In genomic region chr7:96388620-96389383, GRCh38 we compare ENCODE assay signal across 11 cellular contexts.
DNase-seq lines count a peak whose midpoint lies in the region; ATAC-seq and TF ChIP-seq lines count a peak whose summit lies in the region.
"Had no signal": no experiment of that assay in that cellular context is flagged by ENCODE, and none has a peak within 500 bp of the region (broad histone marks: within the 10 kb centered on the region; RNA-seq: fewer than 3 reads in every experiment).

No MANE protein-coding gene starts in this region.

- no peaks in the 10 kb centered on the region for H3K36me3 ChIP-seq in fibroblast of lung (ENCODE audit: control insufficient read depth, insufficient read depth, low read length)

- H3K9ac ChIP-seq in fibroblast of lung (ENCODE audit: insufficient read depth, low read length), result no peak overlapping the region

- peaks cover 10% of the 10 kb centered on the region for H3K4me1 Mint-ChIP-seq in mesothelial cell of epicardium
- H3K4me1 Mint-ChIP-seq in activated CD8-positive, alpha-beta T cell treated with anti-CD3 and anti-CD28 coated beads, Interleukin-2, amount 10 ng/mL, durations not matched to agents 7 days and 5 days (ENCODE audit: low read depth), result no peaks in the 10 kb centered on the region

- no peak overlapping the region for H3K4me3 Mint-ChIP-seq in mesothelial cell of epicardium
- H3K4me3 Mint-ChIP-seq in activated CD8-positive, alpha-beta T cell treated with anti-CD3 and anti-CD28 coated beads, Interleukin-2, amount 10 ng/mL, durations not matched to agents 7 days and 5 days, result no peak overlapping the region
- H3K4me3 Mint-ChIP-seq: T-helper 17 cell had no signal

- H3K27ac Mint-ChIP-seq in mesothelial cell of epicardium, result peak overlapping the region; percentile 83
- no peak overlapping the region for H3K27ac Mint-ChIP-seq in activated CD8-positive, alpha-beta T cell treated with anti-CD3 and anti-CD28 coated beads, Interleukin-2, amount 10 ng/mL, durations not matched to agents 7 days and 5 days
- H3K27ac Mint-ChIP-seq: T-helper 17 cell had no signal

- H3K36me3 Mint-ChIP-seq in mesothelial cell of epicardium, result no peaks in the 10 kb centered on the region
- H3K36me3 Mint-ChIP-seq in activated CD8-positive, alpha-beta T cell treated with anti-CD3 and anti-CD28 coated beads, Interleukin-2, amount 10 ng/mL, durations not matched to agents 7 days and 5 days (ENCODE audit: low read depth), result no peaks in the 10 kb centered on the region

- ATAC-seq in activated CD8-positive, alpha-beta T cell treated with anti-CD3 and anti-CD28 coated beads, Interleukin-2, amount 10 ng/mL, durations not matched to agents 7 days and 5 days, result no peak
- ATAC-seq in GM18861 (IDR thresholded peaks at IDR 0.05; ENCODE audit: unreplicated experiment), result no peak
- ATAC-seq: T-helper 17 cell had no signal

- H3K27ac ChIP-seq in RWPE1 (no peak overlapping the region), fibroblast of lung (ENCODE audit: insufficient read depth, low read length) (peak overlapping the region; percentile 61)

- no peaks in the 10 kb centered on the region for H3K27me3 Mint-ChIP-seq in mesothelial cell of epicardium (ENCODE audit: low read depth)
- peaks cover 12% of the 10 kb centered on the region for H3K27me3 Mint-ChIP-seq in activated CD8-positive, alpha-beta T cell treated with anti-CD3 and anti-CD28 coated beads, Interleukin-2, amount 10 ng/mL, durations not matched to agents 7 days and 5 days (ENCODE audit: low read depth)

- CTCF ChIA-PET in RWPE1 (lab: Yijun Ruan, JAX), result interaction anchor here (0.6 kb wide), 1 partner anchor 297 kb away, joined by 4 read pairs; no protein-coding TSS in a partner anchor
- CTCF ChIA-PET in activated CD8-positive, alpha-beta T cell treated with anti-CD3 and anti-CD28 coated beads, Interleukin-2, amount 10 ng/mL, durations not matched to agents 7 days and 5 days (lab: Charles Lee), result no interaction called here

- peak overlapping the region; percentile 1 for H3K4me2 ChIP-seq in fibroblast of lung (ENCODE audit: extremely low read depth, insufficient read depth, low read length)

- H4K20me1 ChIP-seq in fibroblast of lung (ENCODE audit: control insufficient read depth, extremely low read depth, insufficient read depth, low read length), result no peaks in the 10 kb centered on the region

- peak overlapping the region; percentile 60 for H2AFZ ChIP-seq in fibroblast of lung (ENCODE audit: low read length)

- H3K79me2 ChIP-seq in fibroblast of lung (ENCODE audit: control insufficient read depth, insufficient read depth, low read length), result no peaks in the 10 kb centered on the region

- no peaks in the 10 kb centered on the region for H3K27me3 ChIP-seq in fibroblast of lung (ENCODE audit: control insufficient read depth, insufficient read depth, low read length)

- DNase-seq in AG09309 (ENCODE audit: low read depth), result peak; percentile 28
- peak; percentile 30 for DNase-seq in RWPE1 (ENCODE audit: low spot score)
- peak; percentile 67 to 87 for DNase-seq in fibroblast of lung (ENCODE audit: low read depth in 2 of 2)
- DNase-seq in mesothelial cell of epicardium (ENCODE audit: low spot score in 2 of 2, unreplicated experiment in 2 of 2), result no peak
- no peak for DNase-seq in DMS79 (lab: John Stamatoyannopoulos, UW)
- DNase-seq in activated CD8-positive, alpha-beta T cell treated with anti-CD3 and anti-CD28 coated beads, Interleukin-2, amount 10 ng/mL, durations not matched to agents 7 days and 5 days, result no peak
- no peak for DNase-seq in NCI-H146 treated with DMSO at 0.1 percent for 48 hours (lab: John Stamatoyannopoulos, UW; ENCODE audit: unreplicated experiment)
- DNase-seq: head of caudate nucleus, NCI-H1436 treated with DMSO at 0.1 percent for 48 hours, T-helper 17 cell had no signal

- POLR2A ChIA-PET in RWPE1 (lab: Yijun Ruan, JAX; ENCODE audit: low non-redundant PET), result no interaction called here
- POLR2A ChIA-PET in activated CD8-positive, alpha-beta T cell treated with anti-CD3 and anti-CD28 coated beads, Interleukin-2, amount 10 ng/mL, durations not matched to agents 7 days and 5 days (lab: Charles Lee), result no interaction called here

- peaks cover 3% of the 10 kb centered on the region for H3K4me1 ChIP-seq in fibroblast of lung (ENCODE audit: control insufficient read depth, extremely low read depth, insufficient read depth, low read length)

- no peaks in the 10 kb centered on the region for H3K9me3 ChIP-seq in fibroblast of lung (ENCODE audit: control insufficient read depth, insufficient read depth, low read depth, low read length)

- peaks cover 7% of the 10 kb centered on the region for H3K9me3 Mint-ChIP-seq in mesothelial cell of epicardium
- no peaks in the 10 kb centered on the region for H3K9me3 Mint-ChIP-seq in activated CD8-positive, alpha-beta T cell treated with anti-CD3 and anti-CD28 coated beads, Interleukin-2, amount 10 ng/mL, durations not matched to agents 7 days and 5 days (ENCODE audit: insufficient read depth)

- no peak for TF ChIP-seq CTCF in AG09309 (IDR thresholded peaks at IDR 0.05; ENCODE audit: control insufficient read depth, insufficient read depth, low read depth, low read length, missing control alignments)
- no peak for TF ChIP-seq CTCF in RWPE1 (conservative IDR thresholded peaks at IDR 0.05; ENCODE audit: low read depth)
- no peak for TF ChIP-seq CTCF in fibroblast of lung (conservative IDR thresholded peaks at IDR 0.05 in 1 of 2, IDR thresholded peaks at IDR 0.05 in 1 of 2; ENCODE audit: low read depth in 1 of 2, low read length in 2 of 2)
- no peak for TF ChIP-seq CTCF in mesothelial cell of epicardium (IDR thresholded peaks at IDR 0.05; ENCODE audit: unreplicated experiment)

- H3K4me3 ChIP-seq in AG09309 (ENCODE audit: control insufficient read depth, low read depth, low read length) (no peak overlapping the region), fibroblast of lung (replicated peaks in 1 of 4; ENCODE audit: control extremely low read depth in 1 of 4, insufficient read depth in 1 of 4, low read depth in 3 of 4, low read length in 4 of 4) (no peak overlapping the region)

Comparison
In these comparisons a context has a peak if more than half of its experiments do, and no peak if none do; other contexts are left out.
1. DNase-seq: peak in AG09309 (single experiment), RWPE1 (single experiment) and fibroblast of lung (2 of 2); none in mesothelial cell of epicardium (0 of 2), DMS79 (single experiment), activated CD8-positive, alpha-beta T cell treated with anti-CD3 and anti-CD28 coated beads, Interleukin-2, amount 10 ng/mL, durations not matched to agents 7 days and 5 days (single experiment) and NCI-H146 treated with DMSO at 0.1 percent for 48 hours (single experiment).